14 cellular contexts compared by ENCODE assay signal in the genomic region with DNA sequence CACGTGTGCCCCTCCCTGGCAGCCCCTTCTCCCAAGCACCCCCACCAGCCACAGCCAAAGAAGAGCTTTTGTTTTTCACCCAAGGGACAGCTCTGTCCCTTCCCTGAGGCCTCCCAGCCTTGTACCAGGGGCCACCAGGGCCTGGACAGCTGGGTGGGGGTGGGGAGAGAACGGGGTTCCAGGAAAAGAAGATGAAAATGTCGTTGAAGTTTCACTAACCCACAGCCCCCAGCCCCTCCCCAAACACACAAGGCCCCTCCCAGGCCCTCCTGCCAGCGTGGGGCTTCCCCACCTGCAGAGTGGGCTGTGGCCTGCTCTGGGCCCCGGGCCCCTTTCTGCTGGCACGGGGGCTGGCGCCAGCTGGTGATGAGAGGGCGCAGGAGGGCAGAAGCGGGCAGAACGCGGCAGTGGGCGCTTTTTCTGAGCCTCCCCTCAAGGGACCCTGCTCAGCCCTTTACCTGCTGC. TPM values are rescaled to one million over a fixed set of nuclear protein-coding genes. Genes with fewer than 3 reads are reported as not detected.
DNase-seq lines count a peak whose midpoint lies in the region; ATAC-seq and TF ChIP-seq lines count a peak whose summit lies in the region.
"Had no signal": no experiment of that assay in that cellular context is flagged by ENCODE, and none has a peak within 500 bp of the region (broad histone marks: within the 10 kb centered on the region; RNA-seq: fewer than 3 reads in every experiment).

No MANE protein-coding gene starts in this region.

- H3K36me3 ChIP-seq in WERI-Rb-1 = no peaks in the 10 kb centered on the region
- no peaks in the 10 kb centered on the region for H3K36me3 ChIP-seq in iPS-20b (ENCODE audit: insufficient read depth, low read depth, low read length)

- peak overlapping the region; percentile 37; the same call in 1 of the 2 replicates for H3K9ac ChIP-seq in iPS-20b (ENCODE audit: low read depth, low read length)

- no peak for TF ChIP-seq CTCF in WERI-Rb-1 (IDR thresholded peaks at IDR 0.05; ENCODE audit: low read depth, low read length)

- H3K27ac ChIP-seq in WERI-Rb-1 (peak overlapping the region; percentile 77), iPS-20b (ENCODE audit: low read length) (no peak overlapping the region)
- H3K27ac ChIP-seq: body of pancreas, PC-9 had no signal

- H3K9me3 Mint-ChIP-seq in activated CD4-positive, alpha-beta T cell treated with anti-CD3 and anti-CD28 coated beads for 36 hours (ENCODE audit: low read depth) = no peaks in the 10 kb centered on the region
- no peaks in the 10 kb centered on the region for H3K9me3 Mint-ChIP-seq in stimulated activated effector memory CD8-positive, alpha-beta T cell treated with anti-CD3 and anti-CD28 coated beads, Interleukin-12 subunit alpha, Interleukin-12 subunit beta, amount 100 ng/mL, for 72 hours

- H3K4me3 ChIP-seq in WERI-Rb-1 (ENCODE audit: low read depth, low read length) = peak overlapping the region; percentile 34
- H3K4me3 ChIP-seq in iPS-20b (ENCODE audit: low read length) = peak overlapping the region; percentile 50; the same call in 1 of the 2 replicates
- H3K4me3 ChIP-seq: body of pancreas, PC-9 had no signal

- H3K4me1 Mint-ChIP-seq in activated CD4-positive, alpha-beta T cell treated with anti-CD3 and anti-CD28 coated beads for 36 hours = peaks cover 4% of the 10 kb centered on the region
- H3K4me1 Mint-ChIP-seq in stimulated activated effector memory CD8-positive, alpha-beta T cell treated with anti-CD3 and anti-CD28 coated beads, Interleukin-12 subunit alpha, Interleukin-12 subunit beta, amount 100 ng/mL, for 72 hours = peaks cover 11% of the 10 kb centered on the region

- peak; percentile 12 for ATAC-seq in activated CD4-positive, alpha-beta T cell treated with anti-CD3 and anti-CD28 coated beads for 36 hours
- ATAC-seq in stimulated activated effector memory CD8-positive, alpha-beta T cell treated with anti-CD3 and anti-CD28 coated beads, Interleukin-12 subunit alpha, Interleukin-12 subunit beta, amount 100 ng/mL, for 72 hours = peak; percentile 5
- ATAC-seq in HG03460 (IDR thresholded peaks at IDR 0.05; ENCODE audit: unreplicated experiment) = no peak
- ATAC-seq: sciatic nerve had no signal

- no peak overlapping the region for H3K27ac Mint-ChIP-seq in activated CD4-positive, alpha-beta T cell treated with anti-CD3 and anti-CD28 coated beads for 36 hours
- H3K27ac Mint-ChIP-seq in stimulated activated effector memory CD8-positive, alpha-beta T cell treated with anti-CD3 and anti-CD28 coated beads, Interleukin-12 subunit alpha, Interleukin-12 subunit beta, amount 100 ng/mL, for 72 hours = no peak overlapping the region

- POLR2A ChIA-PET in activated CD4-positive, alpha-beta T cell treated with anti-CD3 and anti-CD28 coated beads for 36 hours (lab: Charles Lee) = no interaction called here

- intact Hi-C loops in activated CD4-positive, alpha-beta T cell treated with anti-CD3 and anti-CD28 coated beads for 36 hours (cut with DNase I, micrococcal nuclease) = no loop called here

- H3K4me3 Mint-ChIP-seq in activated CD4-positive, alpha-beta T cell treated with anti-CD3 and anti-CD28 coated beads for 36 hours = no peak overlapping the region
- H3K4me3 Mint-ChIP-seq in stimulated activated effector memory CD8-positive, alpha-beta T cell treated with anti-CD3 and anti-CD28 coated beads, Interleukin-12 subunit alpha, Interleukin-12 subunit beta, amount 100 ng/mL, for 72 hours = no peak overlapping the region

- H3K9me3 ChIP-seq in WERI-Rb-1 (ENCODE audit: severe bottlenecking) (no peaks in the 10 kb centered on the region), iPS-20b (ENCODE audit: insufficient read depth, low read depth, low read length) (no peaks in the 10 kb centered on the region)
- H3K9me3 ChIP-seq: body of pancreas had no signal

- peaks cover 26% of the 10 kb centered on the region for H3K27me3 Mint-ChIP-seq in activated CD4-positive, alpha-beta T cell treated with anti-CD3 and anti-CD28 coated beads for 36 hours

- H3K27me3 ChIP-seq in WERI-Rb-1 (ENCODE audit: insufficient read depth, low read depth, severe bottlenecking) (no peaks in the 10 kb centered on the region), iPS-20b (ENCODE audit: insufficient read depth, low read length) (no peaks in the 10 kb centered on the region)
- H3K27me3 ChIP-seq: body of pancreas had no signal

- no peak for DNase-seq in activated CD4-positive, alpha-beta T cell treated with anti-CD3 and anti-CD28 coated beads for 36 hours
- DNase-seq in activated CD4-positive, alpha-beta T cell treated with anti-CD3 and anti-CD28 coated beads for 48 hours = no peak
- DNase-seq in WERI-Rb-1 (no peak), NOMO-1 (lab: John Stamatoyannopoulos, UW; ENCODE audit: unreplicated experiment in 2 of 2) (no peak)
- DNase-seq in stimulated activated effector memory CD8-positive, alpha-beta T cell treated with anti-CD3 and anti-CD28 coated beads, Interleukin-12 subunit alpha, Interleukin-12 subunit beta, amount 100 ng/mL, for 72 hours (ENCODE audit: low spot score in 2 of 2) = no peak
- DNase-seq in activated CD4-positive, CD25-positive, alpha-beta regulatory T cell treated with anti-CD3 and anti-CD28 coated beads, Interleukin-2, amount 50 U/mL, for 72 hours = no peak
- DNase-seq: body of pancreas had no signal

- peaks cover 23% of the 10 kb centered on the region for H3K4me1 ChIP-seq in iPS-20b (ENCODE audit: insufficient read depth, low read length)

- no peaks in the 10 kb centered on the region for H3K36me3 Mint-ChIP-seq in activated CD4-positive, alpha-beta T cell treated with anti-CD3 and anti-CD28 coated beads for 36 hours (ENCODE audit: low read depth)
- H3K36me3 Mint-ChIP-seq in stimulated activated effector memory CD8-positive, alpha-beta T cell treated with anti-CD3 and anti-CD28 coated beads, Interleukin-12 subunit alpha, Interleukin-12 subunit beta, amount 100 ng/mL, for 72 hours = no peaks in the 10 kb centered on the region

- CTCF ChIA-PET in activated CD4-positive, alpha-beta T cell treated with anti-CD3 and anti-CD28 coated beads for 36 hours (lab: Charles Lee) = no interaction called here

RNA-seq across cellular contexts. Expression of a gene that starts 5.5 kb away (rescaled TPM):
- not detected for total RNA-seq in activated CD4-positive, alpha-beta T cell treated with anti-CD3 and anti-CD28 coated beads for 36 hours
- total RNA-seq: A673 had no signal

RNA-seq across cellular contexts. Expression of a gene that starts 9.0 kb away (rescaled TPM):
- total RNA-seq in activated CD4-positive, alpha-beta T cell treated with anti-CD3 and anti-CD28 coated beads for 36 hours = under 1 TPM; 0.56 to 0.78 TPM

RNA-seq across cellular contexts. Expression of a gene that starts 19.4 kb away (rescaled TPM):
- 100 to 1,000 TPM; 126 to 143 TPM for total RNA-seq in activated CD4-positive, alpha-beta T cell treated with anti-CD3 and anti-CD28 coated beads for 36 hours

RNA-seq across cellular contexts. Expression of a gene that starts 23.0 kb away (rescaled TPM):
- total RNA-seq in activated CD4-positive, alpha-beta T cell treated with anti-CD3 and anti-CD28 coated beads for 36 hours = under 1 TPM; 0.30 to 0.39 TPM
- total RNA-seq: endothelial cell of umbilical vein, M059J had no signal

RNA-seq across cellular contexts. Expression of a gene that starts 27.4 kb away (rescaled TPM):
- 10 to 100 TPM; 73.6 to 89.7 TPM for total RNA-seq in activated CD4-positive, alpha-beta T cell treated with anti-CD3 and anti-CD28 coated beads for 36 hours
